In the genomic region with DNA sequence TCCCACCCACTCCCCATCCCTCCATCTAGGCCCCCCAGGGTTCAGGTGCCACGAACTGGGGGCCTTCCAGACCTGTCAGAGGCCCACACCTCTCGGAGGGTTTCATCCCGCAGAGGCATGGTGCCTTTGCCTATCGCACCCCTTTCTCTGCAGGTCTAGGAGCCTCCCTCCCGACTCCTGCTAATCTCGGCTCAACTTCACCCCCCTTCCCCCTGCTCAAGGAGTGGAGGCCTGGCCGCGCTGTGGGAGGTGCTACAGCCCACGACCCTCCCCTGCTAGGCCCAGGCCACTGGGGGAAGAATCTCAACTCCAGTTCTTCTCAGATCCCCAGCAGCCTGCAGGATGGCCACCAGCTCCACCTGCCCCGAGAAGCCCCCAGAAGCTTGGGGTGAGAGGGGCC, we compare ENCODE assay signal across 24 cellular contexts. TPM values are rescaled to one million over a fixed set of nuclear protein-coding genes. Genes with fewer than 3 reads are reported as not detected.
DNase-seq lines count a peak whose midpoint lies in the region; ATAC-seq and TF ChIP-seq lines count a peak whose summit lies in the region.
"Had no signal": no experiment of that assay in that cellular context is flagged by ENCODE, and none has a peak within 500 bp of the region (broad histone marks: within the 10 kb centered on the region; RNA-seq: fewer than 3 reads in every experiment).

A gene (minus strand): TSS at position 157 of the 400 bp plus-strand sequence. CDS start 38 bp downstream, at position 119.

- H3K27me3 Mint-ChIP-seq in GM23338 (ENCODE audit: insufficient read depth, low read depth, poor library complexity) = peaks cover 19% of the 10 kb centered on the region
- H3K27me3 Mint-ChIP-seq in activated T-cell treated with anti-CD3 and anti-CD28 coated beads, Interleukin-2, amount 50 U/mL, for 24 hours = peaks cover 22% of the 10 kb centered on the region

- H3K4me1 ChIP-seq in GM23338 (ENCODE audit: insufficient read depth) (peaks cover 28% of the 10 kb centered on the region), iPS-18a (ENCODE audit: control insufficient read depth, low read depth, low read length) (peaks cover 9% of the 10 kb centered on the region)
- H3K4me1 ChIP-seq: lower lobe of right lung, SJSA1 had no signal

- H3K79me2 ChIP-seq in GM23338 (replicated peaks; ENCODE audit: insufficient read depth) = no peaks in the 10 kb centered on the region

- no peaks in the 10 kb centered on the region for H3K9me2 ChIP-seq in GM23338 (ENCODE audit: insufficient read depth)

- H3K27me3 ChIP-seq in GM23338 (ENCODE audit: insufficient read depth) (peaks cover 25% of the 10 kb centered on the region), WERI-Rb-1 (ENCODE audit: insufficient read depth, low read depth, severe bottlenecking) (no peaks in the 10 kb centered on the region), iPS-18a (ENCODE audit: control insufficient read depth, insufficient read depth, low read length) (peaks cover 5% of the 10 kb centered on the region)
- H3K27me3 ChIP-seq: SJSA1 had no signal

- H3K4me3 ChIP-seq in GM23338 (peak within 1 kb of the TSS; percentile 65), WERI-Rb-1 (ENCODE audit: low read depth, low read length) (peak within 1 kb of the TSS; percentile 87), iPS-18a (ENCODE audit: low read length) (peak within 1 kb of the TSS; percentile 17), retinal pigment epithelial cell (ENCODE audit: low read length) (peak within 1 kb of the TSS; percentile 41)
- H3K4me3 ChIP-seq: lower lobe of right lung, SJSA1 had no signal

- H3K36me3 Mint-ChIP-seq in GM23338 (ENCODE audit: low read depth) = no peaks in the 10 kb centered on the region
- no peaks in the 10 kb centered on the region for H3K36me3 Mint-ChIP-seq in activated T-cell treated with anti-CD3 and anti-CD28 coated beads, Interleukin-2, amount 50 U/mL, for 24 hours (ENCODE audit: low read depth)
- H3K36me3 Mint-ChIP-seq: activated naive CD8-positive, alpha-beta T cell treated with anti-CD3 and anti-CD28 coated beads for 36 hours; brain had no signal

- peak; percentile 60 for ATAC-seq in GM23338
- ATAC-seq: activated CD4-positive, CD25-positive, alpha-beta regulatory T cell treated with anti-CD3 and anti-CD28 coated beads, Interleukin-2, amount 50 U/mL, for 24 hours; lower lobe of right lung had no signal

- no peaks in the 10 kb centered on the region for H4K20me1 ChIP-seq in GM23338 (replicated peaks; ENCODE audit: insufficient read depth)

- H3K27ac Mint-ChIP-seq in GM23338 = no peak within 1 kb of the TSS
- no peak within 1 kb of the TSS for H3K27ac Mint-ChIP-seq in activated T-cell treated with anti-CD3 and anti-CD28 coated beads, Interleukin-2, amount 50 U/mL, for 24 hours
- H3K27ac Mint-ChIP-seq: activated naive CD8-positive, alpha-beta T cell treated with anti-CD3 and anti-CD28 coated beads for 36 hours; activated T-helper 1 cell treated with anti-CD3 and anti-CD28 coated beads, Interleukin-12 subunit alpha, Interleukin-12 subunit beta, Interleukin-2, Interleukin-4 antibody, amounts not matched to agents 30 ng/mL and 10 ng/mL and 1 ng/mL, durations not matched to agents 14 hours and 24 hours and 36 hours; brain; dendritic cell treated with granulocyte-macrophage colony-stimulating factor and Interleukin-4, amounts not matched to agents 40 ng/mL and 50 ng/mL, for 4 days had no signal

- no peaks in the 10 kb centered on the region for H3K36me3 ChIP-seq in GM23338 (ENCODE audit: insufficient read depth)
- peaks cover 36% of the 10 kb centered on the region for H3K36me3 ChIP-seq in WERI-Rb-1
- H3K36me3 ChIP-seq in iPS-18a (ENCODE audit: control insufficient read depth, low read depth, low read length) = no peaks in the 10 kb centered on the region
- H3K36me3 ChIP-seq: lower lobe of right lung, SJSA1, upper lobe of left lung had no signal

- H3K4me2 ChIP-seq in GM23338 = peak within 1 kb of the TSS; percentile 93

- TF ChIP-seq CTCF in GM23338 (conservative IDR thresholded peaks at IDR 0.05; ENCODE audit: low read depth in 2 of 2) (no peak), WERI-Rb-1 (IDR thresholded peaks at IDR 0.05; ENCODE audit: low read depth, low read length) (no peak), retinal pigment epithelial cell (conservative IDR thresholded peaks at IDR 0.05; ENCODE audit: low read depth, low read length) (no peak)

- no peaks in the 10 kb centered on the region for H3K9me3 Mint-ChIP-seq in GM23338
- H3K9me3 Mint-ChIP-seq in activated T-cell treated with anti-CD3 and anti-CD28 coated beads, Interleukin-2, amount 50 U/mL, for 24 hours = no peaks in the 10 kb centered on the region
- H3K9me3 Mint-ChIP-seq: activated naive CD8-positive, alpha-beta T cell treated with anti-CD3 and anti-CD28 coated beads for 36 hours; activated T-helper 1 cell treated with anti-CD3 and anti-CD28 coated beads, Interleukin-12 subunit alpha, Interleukin-12 subunit beta, Interleukin-2, Interleukin-4 antibody, amounts not matched to agents 30 ng/mL and 10 ng/mL and 1 ng/mL, durations not matched to agents 14 hours and 24 hours and 36 hours; dendritic cell treated with granulocyte-macrophage colony-stimulating factor and Interleukin-4, amounts not matched to agents 40 ng/mL and 50 ng/mL, for 4 days had no signal

- H3K4me1 Mint-ChIP-seq in GM23338 = peaks cover 40% of the 10 kb centered on the region
- no peaks in the 10 kb centered on the region for H3K4me1 Mint-ChIP-seq in activated T-cell treated with anti-CD3 and anti-CD28 coated beads, Interleukin-2, amount 50 U/mL, for 24 hours (ENCODE audit: low read depth)

- H3K9me3 ChIP-seq in WERI-Rb-1 (ENCODE audit: severe bottlenecking) (no peaks in the 10 kb centered on the region), iPS-18a (ENCODE audit: control insufficient read depth, low read depth, low read length) (no peaks in the 10 kb centered on the region)
- H3K9me3 ChIP-seq: lower lobe of right lung, SJSA1, upper lobe of left lung had no signal

- H3K4me3 Mint-ChIP-seq in GM23338 = peak within 1 kb of the TSS; percentile 67
- H3K4me3 Mint-ChIP-seq in activated T-cell treated with anti-CD3 and anti-CD28 coated beads, Interleukin-2, amount 50 U/mL, for 24 hours = no peak within 1 kb of the TSS
- H3K4me3 Mint-ChIP-seq: activated naive CD8-positive, alpha-beta T cell treated with anti-CD3 and anti-CD28 coated beads for 36 hours; activated T-helper 1 cell treated with anti-CD3 and anti-CD28 coated beads, Interleukin-12 subunit alpha, Interleukin-12 subunit beta, Interleukin-2, Interleukin-4 antibody, amounts not matched to agents 30 ng/mL and 10 ng/mL and 1 ng/mL, durations not matched to agents 14 hours and 24 hours and 36 hours; dendritic cell treated with granulocyte-macrophage colony-stimulating factor and Interleukin-4, amounts not matched to agents 40 ng/mL and 50 ng/mL, for 4 days had no signal

- DNase-seq in GM23338 (ENCODE audit: low spot score) = peak; percentile 49
- peak; percentile 98 for DNase-seq in WERI-Rb-1
- no peak for DNase-seq in retinal pigment epithelial cell (ENCODE audit: low read depth)
- DNase-seq in NCI-H146 (lab: John Stamatoyannopoulos, UW) = no peak
- DNase-seq in stimulated activated CD4-positive, alpha-beta T cell treated with anti-CD3 and anti-CD28 coated beads, Interleukin-2, amount 100 ng/mL, for 48 hours = no peak
- no peak for DNase-seq in activated T-cell treated with anti-CD3 and anti-CD28 coated beads, Interleukin-2, amount 50 U/mL, for 24 hours
- DNase-seq: activated naive CD8-positive, alpha-beta T cell treated with anti-CD3 and anti-CD28 coated beads for 36 hours; foreskin melanocyte; GOT3; KBM-7; lower lobe of right lung; NCI-H2081; NCI-H524 treated with DMSO at 0.1 percent for 48 hours; stimulated activated naive CD4-positive, alpha-beta T cell; T-helper 9 cell had no signal

- H2AFZ ChIP-seq in GM23338 = peak within 1 kb of the TSS; percentile 90

- H3K9ac ChIP-seq in iPS-18a (ENCODE audit: low read length) = no peak within 1 kb of the TSS

- no peaks in the 10 kb centered on the region for H3F3A ChIP-seq in GM23338 (replicated peaks; ENCODE audit: low read depth)

- no peak within 1 kb of the TSS for H3K27ac ChIP-seq in GM23338 (ENCODE audit: low read depth)
- H3K27ac ChIP-seq in WERI-Rb-1 = peak within 1 kb of the TSS; percentile 93
- no peak within 1 kb of the TSS for H3K27ac ChIP-seq in iPS-18a (ENCODE audit: low read length)
- H3K27ac ChIP-seq: lower lobe of right lung, SJSA1, upper lobe of left lung had no signal

TF ChIP-seq in GM23338, 12 proteins besides CTCF, POLR2A, EP300 and RAD21 (continues in another document):
- TF ChIP-seq, protein P1, sequence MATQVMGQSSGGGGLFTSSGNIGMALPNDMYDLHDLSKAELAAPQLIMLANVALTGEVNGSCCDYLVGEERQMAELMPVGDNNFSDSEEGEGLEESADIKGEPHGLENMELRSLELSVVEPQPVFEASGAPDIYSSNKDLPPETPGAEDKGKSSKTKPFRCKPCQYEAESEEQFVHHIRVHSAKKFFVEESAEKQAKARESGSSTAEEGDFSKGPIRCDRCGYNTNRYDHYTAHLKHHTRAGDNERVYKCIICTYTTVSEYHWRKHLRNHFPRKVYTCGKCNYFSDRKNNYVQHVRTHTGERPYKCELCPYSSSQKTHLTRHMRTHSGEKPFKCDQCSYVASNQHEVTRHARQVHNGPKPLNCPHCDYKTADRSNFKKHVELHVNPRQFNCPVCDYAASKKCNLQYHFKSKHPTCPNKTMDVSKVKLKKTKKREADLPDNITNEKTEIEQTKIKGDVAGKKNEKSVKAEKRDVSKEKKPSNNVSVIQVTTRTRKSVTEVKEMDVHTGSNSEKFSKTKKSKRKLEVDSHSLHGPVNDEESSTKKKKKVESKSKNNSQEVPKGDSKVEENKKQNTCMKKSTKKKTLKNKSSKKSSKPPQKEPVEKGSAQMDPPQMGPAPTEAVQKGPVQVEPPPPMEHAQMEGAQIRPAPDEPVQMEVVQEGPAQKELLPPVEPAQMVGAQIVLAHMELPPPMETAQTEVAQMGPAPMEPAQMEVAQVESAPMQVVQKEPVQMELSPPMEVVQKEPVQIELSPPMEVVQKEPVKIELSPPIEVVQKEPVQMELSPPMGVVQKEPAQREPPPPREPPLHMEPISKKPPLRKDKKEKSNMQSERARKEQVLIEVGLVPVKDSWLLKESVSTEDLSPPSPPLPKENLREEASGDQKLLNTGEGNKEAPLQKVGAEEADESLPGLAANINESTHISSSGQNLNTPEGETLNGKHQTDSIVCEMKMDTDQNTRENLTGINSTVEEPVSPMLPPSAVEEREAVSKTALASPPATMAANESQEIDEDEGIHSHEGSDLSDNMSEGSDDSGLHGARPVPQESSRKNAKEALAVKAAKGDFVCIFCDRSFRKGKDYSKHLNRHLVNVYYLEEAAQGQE (IDR thresholded peaks at IDR 0.05; ENCODE audit: unreplicated experiment) = no peak
- TF ChIP-seq ZNF331 (CRISPR knock-in tag; IDR thresholded peaks at IDR 0.05; ENCODE audit: low read depth) (no peak), STAT1 (IDR thresholded peaks at IDR 0.05; ENCODE audit: unreplicated experiment) (no peak), NANOG (IDR thresholded peaks at IDR 0.05; ENCODE audit: borderline replicate concordance) (no peak), EZH2 (IDR thresholded peaks at IDR 0.05; ENCODE audit: low read depth, unreplicated experiment) (no peak), CREB1 (CRISPR knock-in tag; IDR thresholded peaks at IDR 0.05; ENCODE audit: low read depth) (no peak), POLR2AphosphoS5 (IDR thresholded peaks at IDR 0.05; ENCODE audit: low read depth) (no peak), ZNF114 (CRISPR knock-in tag; IDR thresholded peaks at IDR 0.05) (no peak)

RNA-seq across cellular contexts. Expression of the gene that starts here (rescaled TPM):
- total RNA-seq in GM23338 (2014; rRNA removed; shearing (Covaris generic)) = 1.3 and 3.0 TPM in 2 replicates
- polyA plus RNA-seq in GM23338 (2016; fragmentation: Nextera tagmentation; extraction: Ambion mirVana) = 3.8 and 7.1 TPM in 2 replicates
- total RNA-seq: activated CD8-positive, alpha-beta memory T cell treated with anti-CD3 and anti-CD28 coated beads for 36 hours; activated naive CD8-positive, alpha-beta T cell treated with anti-CD3 and anti-CD28 coated beads for 36 hours; activated T-helper 1 cell treated with anti-CD3 and anti-CD28 coated beads, Interleukin-12 subunit alpha, Interleukin-12 subunit beta, Interleukin-2, Interleukin-4 antibody, amounts not matched to agents 30 ng/mL and 10 ng/mL and 1 ng/mL, durations not matched to agents 14 hours and 24 hours and 36 hours; Daoy; lower lobe of right lung; SJSA1; upper lobe of left lung had no signal

Comparison
In these comparisons a context has a peak if more than half of its experiments do, and no peak if none do; other contexts are left out.
1. DNase-seq: peak in GM23338 (single experiment) and WERI-Rb-1 (single experiment); none in retinal pigment epithelial cell (single experiment), NCI-H146 (single experiment), stimulated activated CD4-positive, alpha-beta T cell treated with anti-CD3 and anti-CD28 coated beads, Interleukin-2, amount 100 ng/mL, for 48 hours (0 of 2) and activated T-cell treated with anti-CD3 and anti-CD28 coated beads, Interleukin-2, amount 50 U/mL, for 24 hours (single experiment).
2. H3K4me3 ChIP-seq: peak in every context shown above with its lines; median percentile 87 in WERI-Rb-1; 65 in GM23338; 41 in retinal pigment epithelial cell; 17 in iPS-18a.